In the genomic region with DNA sequence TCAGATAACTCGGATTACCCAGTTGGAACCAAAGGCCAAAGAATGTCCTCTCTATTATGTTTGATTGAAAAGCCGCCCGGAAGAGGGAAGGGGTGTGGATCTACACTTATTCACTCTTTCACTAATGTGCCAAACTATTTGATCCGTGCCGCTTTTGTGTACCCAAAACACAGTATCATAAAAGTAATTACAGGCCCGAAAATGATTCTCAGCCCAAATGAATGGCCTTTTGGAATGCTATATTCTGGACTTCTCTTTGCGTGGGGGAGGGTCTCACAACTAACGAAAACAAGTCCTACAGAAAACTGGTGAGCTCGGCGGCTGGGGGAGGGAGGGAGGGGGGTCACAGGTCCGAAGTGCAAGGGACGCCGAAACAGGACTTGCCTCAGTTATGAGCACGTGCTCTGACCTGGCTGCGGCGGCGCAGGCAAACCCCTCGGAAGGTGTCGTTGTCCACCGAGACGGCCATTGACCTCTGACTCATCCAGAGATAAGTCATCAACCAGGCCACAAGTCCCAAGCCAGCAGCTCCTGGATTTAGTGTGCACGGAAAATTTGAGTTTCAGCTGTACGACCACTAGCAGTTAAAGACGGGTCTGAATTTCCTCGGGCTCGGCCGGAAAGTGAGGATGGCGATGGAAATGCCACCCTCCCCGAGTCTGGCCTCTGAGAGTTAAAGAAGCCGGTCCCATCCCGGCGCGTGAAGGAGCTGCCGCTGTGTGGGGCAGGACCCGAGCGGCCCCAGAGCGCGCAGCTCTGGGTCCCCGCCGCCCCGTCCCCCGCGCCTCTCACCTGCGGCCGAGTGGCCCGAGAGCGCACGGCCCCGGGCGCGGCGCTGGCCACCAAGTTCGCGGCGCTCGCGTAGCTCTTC, we compare ENCODE assay signal across 2 cellular contexts.
A peak's percentile ranks its signal among the peaks of the same experiment; 100 is the strongest.
TF ChIP-seq lines count a peak whose summit lies in the region.

No MANE protein-coding gene starts in this region.

TF ChIP-seq in IMR-90, 13 proteins besides CTCF, POLR2A, EP300 and RAD21:
- TF ChIP-seq MAZ (IDR thresholded peaks at IDR 0.05; ENCODE audit: borderline replicate concordance, low read depth, low read length) = no peak
- TF ChIP-seq NFE2L2 (IDR thresholded peaks at IDR 0.05; ENCODE audit: low read depth, low read length) = no peak
- TF ChIP-seq, protein P1, sequence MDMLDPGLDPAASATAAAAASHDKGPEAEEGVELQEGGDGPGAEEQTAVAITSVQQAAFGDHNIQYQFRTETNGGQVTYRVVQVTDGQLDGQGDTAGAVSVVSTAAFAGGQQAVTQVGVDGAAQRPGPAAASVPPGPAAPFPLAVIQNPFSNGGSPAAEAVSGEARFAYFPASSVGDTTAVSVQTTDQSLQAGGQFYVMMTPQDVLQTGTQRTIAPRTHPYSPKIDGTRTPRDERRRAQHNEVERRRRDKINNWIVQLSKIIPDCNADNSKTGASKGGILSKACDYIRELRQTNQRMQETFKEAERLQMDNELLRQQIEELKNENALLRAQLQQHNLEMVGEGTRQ (IDR thresholded peaks at IDR 0.05; ENCODE audit: low read depth, low read length) = no peak; the same call in 1 of the 2 replicates
- no peak for TF ChIP-seq MAFK (IDR thresholded peaks at IDR 0.05; ENCODE audit: low read depth, low read length)
- no peak for TF ChIP-seq MXI1 (IDR thresholded peaks at IDR 0.05; ENCODE audit: borderline replicate concordance, low read depth, low read length)
- TF ChIP-seq RCOR1 (IDR thresholded peaks at IDR 0.05; ENCODE audit: insufficient replicate concordance, low read length) = no peak
- no peak for TF ChIP-seq CHD1 (IDR thresholded peaks at IDR 0.05; ENCODE audit: low read depth, low read length)
- TF ChIP-seq BHLHE40 (IDR thresholded peaks at IDR 0.05; ENCODE audit: low read depth, low read length) = 0 out of 2 replicates have a peak, but pooled peaks have one; percentile 38

TF ChIP-seq in K562, 482 proteins besides CTCF, POLR2A, EP300 and RAD21:
- TF ChIP-seq CREM (IDR thresholded peaks at IDR 0.05; ENCODE audit: low read depth) = 0 out of 2 replicates have a peak, but pooled peaks have one; percentile 32
- TF ChIP-seq, protein P2, sequence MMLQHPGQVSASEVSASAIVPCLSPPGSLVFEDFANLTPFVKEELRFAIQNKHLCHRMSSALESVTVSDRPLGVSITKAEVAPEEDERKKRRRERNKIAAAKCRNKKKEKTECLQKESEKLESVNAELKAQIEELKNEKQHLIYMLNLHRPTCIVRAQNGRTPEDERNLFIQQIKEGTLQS (IDR thresholded peaks at IDR 0.05) = peak; percentile 38
- TF ChIP-seq, protein P2 (CRISPR knock-in tag; conservative IDR thresholded peaks at IDR 0.05) = no peak
- TF ChIP-seq, protein P3, sequence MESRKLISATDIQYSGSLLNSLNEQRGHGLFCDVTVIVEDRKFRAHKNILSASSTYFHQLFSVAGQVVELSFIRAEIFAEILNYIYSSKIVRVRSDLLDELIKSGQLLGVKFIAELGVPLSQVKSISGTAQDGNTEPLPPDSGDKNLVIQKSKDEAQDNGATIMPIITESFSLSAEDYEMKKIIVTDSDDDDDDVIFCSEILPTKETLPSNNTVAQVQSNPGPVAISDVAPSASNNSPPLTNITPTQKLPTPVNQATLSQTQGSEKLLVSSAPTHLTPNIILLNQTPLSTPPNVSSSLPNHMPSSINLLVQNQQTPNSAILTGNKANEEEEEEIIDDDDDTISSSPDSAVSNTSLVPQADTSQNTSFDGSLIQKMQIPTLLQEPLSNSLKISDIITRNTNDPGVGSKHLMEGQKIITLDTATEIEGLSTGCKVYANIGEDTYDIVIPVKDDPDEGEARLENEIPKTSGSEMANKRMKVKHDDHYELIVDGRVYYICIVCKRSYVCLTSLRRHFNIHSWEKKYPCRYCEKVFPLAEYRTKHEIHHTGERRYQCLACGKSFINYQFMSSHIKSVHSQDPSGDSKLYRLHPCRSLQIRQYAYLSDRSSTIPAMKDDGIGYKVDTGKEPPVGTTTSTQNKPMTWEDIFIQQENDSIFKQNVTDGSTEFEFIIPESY (CRISPR knock-in tag; IDR thresholded peaks at IDR 0.05) = no peak
- TF ChIP-seq JUN (IDR thresholded peaks at IDR 0.05; ENCODE audit: borderline replicate concordance, low read depth, low read length) = 0 out of 2 replicates have a peak, but pooled peaks have one; percentile 37
- TF ChIP-seq JUN (CRISPR knock-in tag; IDR thresholded peaks at IDR 0.05; ENCODE audit: borderline replicate concordance) = no peak
- no peak for TF ChIP-seq NR2C2 (CRISPR knock-in tag; IDR thresholded peaks at IDR 0.05)
- TF ChIP-seq NR2C2 (tag; IDR thresholded peaks at IDR 0.05) = 0 out of 2 replicates have a peak, but pooled peaks have one; percentile 15
- TF ChIP-seq, protein P4, sequence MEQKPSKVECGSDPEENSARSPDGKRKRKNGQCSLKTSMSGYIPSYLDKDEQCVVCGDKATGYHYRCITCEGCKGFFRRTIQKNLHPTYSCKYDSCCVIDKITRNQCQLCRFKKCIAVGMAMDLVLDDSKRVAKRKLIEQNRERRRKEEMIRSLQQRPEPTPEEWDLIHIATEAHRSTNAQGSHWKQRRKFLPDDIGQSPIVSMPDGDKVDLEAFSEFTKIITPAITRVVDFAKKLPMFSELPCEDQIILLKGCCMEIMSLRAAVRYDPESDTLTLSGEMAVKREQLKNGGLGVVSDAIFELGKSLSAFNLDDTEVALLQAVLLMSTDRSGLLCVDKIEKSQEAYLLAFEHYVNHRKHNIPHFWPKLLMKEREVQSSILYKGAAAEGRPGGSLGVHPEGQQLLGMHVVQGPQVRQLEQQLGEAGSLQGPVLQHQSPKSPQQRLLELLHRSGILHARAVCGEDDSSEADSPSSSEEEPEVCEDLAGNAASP (IDR thresholded peaks at IDR 0.05) = no peak
- TF ChIP-seq FOSL1 (tag; conservative IDR thresholded peaks at IDR 0.05) = peak; percentile 70
- TF ChIP-seq, protein P5, sequence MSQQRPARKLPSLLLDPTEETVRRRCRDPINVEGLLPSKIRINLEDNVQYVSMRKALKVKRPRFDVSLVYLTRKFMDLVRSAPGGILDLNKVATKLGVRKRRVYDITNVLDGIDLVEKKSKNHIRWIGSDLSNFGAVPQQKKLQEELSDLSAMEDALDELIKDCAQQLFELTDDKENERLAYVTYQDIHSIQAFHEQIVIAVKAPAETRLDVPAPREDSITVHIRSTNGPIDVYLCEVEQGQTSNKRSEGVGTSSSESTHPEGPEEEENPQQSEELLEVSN (IDR thresholded peaks at IDR 0.05; ENCODE audit: borderline replicate concordance in 1 of 2, extremely low read depth in 1 of 2, insufficient read depth in 1 of 2, insufficient read length in 1 of 2, low read depth in 1 of 2, low read length in 1 of 2, poor library complexity in 1 of 2, severe bottlenecking in 1 of 2) = peak in 1 of 2 experiments; percentile 48
- TF ChIP-seq JUND (IDR thresholded peaks at IDR 0.05; ENCODE audit: borderline replicate concordance, low read depth, low read length) = peak; percentile 83
- TF ChIP-seq JUND (tag; IDR thresholded peaks at IDR 0.05; ENCODE audit: borderline replicate concordance, low read depth, low read length) = peak; percentile 77; the same call in 2 of the 3 replicates
- TF ChIP-seq YY1 (IDR thresholded peaks at IDR 0.05; ENCODE audit: borderline replicate concordance in 1 of 3, control insufficient read depth in 1 of 3, extremely low read depth in 1 of 3, insufficient read depth in 3 of 3, insufficient read length in 1 of 3, insufficient replicate concordance in 2 of 3, low read depth in 1 of 3, low read length in 2 of 3) = peak in 1 of 3 experiments; percentile 19
